Comparison of ENCODE assay signal across 8 cellular contexts in the genomic region with DNA sequence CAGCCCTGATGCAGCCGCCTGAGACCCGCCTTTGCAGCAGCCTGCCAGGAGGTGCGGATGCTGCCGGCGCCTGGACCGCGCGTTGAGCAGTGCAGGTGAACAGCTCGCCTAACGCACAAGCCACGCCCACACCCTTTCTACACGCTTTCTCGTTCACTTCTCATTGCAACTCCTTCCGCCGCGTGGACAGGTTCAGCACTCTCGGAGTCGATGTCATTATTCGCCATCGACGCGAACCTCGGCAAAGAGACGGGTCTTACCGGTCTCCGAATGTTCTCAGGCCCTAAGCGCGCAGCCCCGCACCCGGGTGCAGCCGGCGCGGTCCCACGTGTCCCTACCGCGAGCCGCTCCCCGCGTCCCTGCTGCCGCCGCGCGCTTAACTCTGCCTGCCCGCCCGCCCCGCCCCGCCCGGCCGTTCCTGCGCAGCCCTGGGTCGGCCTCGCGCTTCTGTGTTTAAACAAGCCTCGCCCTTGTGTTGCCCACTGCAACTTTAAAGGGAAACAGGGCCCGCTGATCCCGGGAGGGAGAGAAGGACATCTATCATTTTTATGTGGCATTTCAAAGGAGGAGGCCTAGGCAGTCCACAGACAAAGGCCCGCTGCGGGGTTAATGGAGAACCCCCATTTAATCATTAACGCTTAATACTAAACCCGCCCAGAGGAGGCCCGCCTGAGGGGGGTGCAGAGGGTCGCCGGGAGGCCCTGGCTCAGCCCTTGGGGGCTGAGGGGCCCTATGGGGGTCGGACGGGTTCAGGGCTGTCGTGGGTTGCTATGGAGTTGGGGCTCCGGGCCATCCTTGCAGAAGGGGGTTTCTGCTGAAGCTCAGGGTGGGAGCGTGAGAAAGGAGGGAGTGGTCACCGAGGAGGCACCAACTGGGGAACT.
DNase-seq lines count a peak whose midpoint lies in the region; ATAC-seq, FAIRE-seq and TF ChIP-seq lines count a peak whose summit lies in the region.

No MANE protein-coding gene starts in this region.

- H3K36me3 ChIP-seq in brain microvascular endothelial cell (replicated peaks) (no peaks in the 10 kb centered on the region), HepG2 (replicated peaks in 1 of 2; ENCODE audit: control insufficient read depth in 1 of 2, insufficient read depth in 2 of 2, low read length in 2 of 2) (no peaks in the 10 kb centered on the region)

- intact Hi-C loops in HepG2 (cut with micrococcal nuclease; ENCODE audit: unreplicated experiment) = no loop called here

- in situ Hi-C loops in brain microvascular endothelial cell (cut with HindIII; ENCODE audit: low pct_ligation_motif_present, low sequenced_read_pairs) = no loop called here
- in situ Hi-C loops in HepG2 (cut with HindIII; ENCODE audit: extremely low pct_ligation_motif_present, low pct_unique_long_range_greater_than_20kb) = no loop called here

- H3K79me2 ChIP-seq in HepG2 (ENCODE audit: insufficient read depth, low read length) = no peaks in the 10 kb centered on the region

- no peaks in the 10 kb centered on the region for H3K9me3 ChIP-seq in HepG2 (ENCODE audit: low read length)

- BruUV-seq in HepG2 (replicated peaks; lab: Mats Ljungman, UMichigan) = no TSS peak

- POLR2A ChIA-PET in HepG2 (lab: Yijun Ruan, JAX) = no interaction called here

- peak overlapping the region; percentile 88 for H3K4me2 ChIP-seq in HepG2 (ENCODE audit: low read depth, low read length)

- FAIRE-seq in HepG2 (lab: Jason Lieb, UNC) = no peak

- TF ChIP-seq CTCF in brain microvascular endothelial cell (IDR thresholded peaks at IDR 0.05; ENCODE audit: low read depth, low read length, missing control alignments) (no peak), HepG2 (CRISPR knock-in tag; IDR thresholded peaks at IDR 0.05) (no peak)

- no peaks in the 10 kb centered on the region for H4K20me1 ChIP-seq in HepG2 (ENCODE audit: insufficient read depth, low read length)

- H3K27ac ChIP-seq in brain microvascular endothelial cell = no peak overlapping the region
- H3K27ac ChIP-seq in HepG2 (ENCODE audit: extremely low read length, insufficient read depth, low read length) = no peak overlapping the region

- no peak for TF ChIP-seq POLR2A in HepG2 (IDR thresholded peaks at IDR 0.05; ENCODE audit: insufficient read depth in 1 of 2, low read depth in 2 of 2, low read length in 2 of 2)

- CTCF ChIA-PET in HepG2 (lab: Yijun Ruan, JAX; ENCODE audit: low intra/inter-chr PET ratio, low total read pairs) = no interaction called here

- H3K27me3 ChIP-seq in brain microvascular endothelial cell (replicated peaks) = peaks cover 8% of the 10 kb centered on the region
- H3K27me3 ChIP-seq in HepG2 (ENCODE audit: control insufficient read depth in 1 of 2, insufficient read depth in 2 of 2, low read length in 2 of 2) = peaks cover 6 to 27% of the 10 kb centered on the region in 2 experiments

- H3K9ac ChIP-seq in HepG2 (ENCODE audit: insufficient read depth, low read depth, low read length) = no peak overlapping the region

- no peak overlapping the region for H3K4me3 ChIP-seq in brain microvascular endothelial cell (ENCODE audit: low read depth, low read length)
- peak overlapping the region in 2 of 3 experiments; percentile 36 to 68; a peak in 4 of 6 replicates for H3K4me3 ChIP-seq in HepG2 (replicated peaks in 1 of 3; ENCODE audit: insufficient read depth in 1 of 3, low read depth in 2 of 3, low read length in 3 of 3)

- DNase-seq in DMS153 (lab: John Stamatoyannopoulos, UW) (peak; percentile 74), NCI-H187 treated with DMSO at 0.1 percent for 48 hours (lab: John Stamatoyannopoulos, UW) (peak; percentile 21), brain microvascular endothelial cell (peak; percentile 2), HepG2 (ENCODE audit: low spot score) (peak; percentile 16), NCI-H226 (no peak)
- DNase-seq in stimulated activated CD8-positive, alpha-beta memory T cell treated with anti-CD3 and anti-CD28 coated beads, Interleukin-4, amount 100 ng/mL, for 48 hours = peak; percentile 32

- no peak for TF ChIP-seq EP300 in HepG2 (IDR thresholded peaks at IDR 0.05; ENCODE audit: low read depth in 2 of 2, low read length in 2 of 2)
- no peak for TF ChIP-seq EP300 in HepG2 (CRISPR knock-in tag; IDR thresholded peaks at IDR 0.05; ENCODE audit: borderline replicate concordance)

- no peak overlapping the region for H2AFZ ChIP-seq in HepG2 (ENCODE audit: low read length)

- ATAC-seq in HepG2 (peak; percentile 82), GM19328 (IDR thresholded peaks at IDR 0.05; ENCODE audit: unreplicated experiment) (no peak), GM21515 (IDR thresholded peaks at IDR 0.05; ENCODE audit: unreplicated experiment) (no peak)

- peaks cover 11% of the 10 kb centered on the region for H3K4me1 ChIP-seq in HepG2 (ENCODE audit: insufficient read depth, low read length)

- TF ChIP-seq RAD21 in HepG2 (CRISPR knock-in tag; IDR thresholded peaks at IDR 0.05) = no peak

- WGBS in HepG2 (ENCODE audit: low lambda C conversion rate) = 2% methylated on average over 31 of the region's 69 CpGs

TF ChIP-seq in HepG2, 621 proteins besides CTCF, POLR2A, EP300 and RAD21 (continues in another document):
- TF ChIP-seq ZNF317 (CRISPR knock-in tag; IDR thresholded peaks at IDR 0.05) (no peak), KDM6A (CRISPR knock-in tag; IDR thresholded peaks at IDR 0.05; ENCODE audit: low read depth) (no peak), ZNF124 (CRISPR knock-in tag; IDR thresholded peaks at IDR 0.05) (no peak), SP2 (CRISPR knock-in tag; IDR thresholded peaks at IDR 0.05) (0 out of 2 replicates have a peak, but pooled peaks have one; percentile 31), HNRNPK (IDR thresholded peaks at IDR 0.05; ENCODE audit: low read depth, low read length, poor library complexity, severe bottlenecking) (no peak), ZNF484 (CRISPR knock-in tag; IDR thresholded peaks at IDR 0.05; ENCODE audit: borderline replicate concordance, low read depth) (no peak), ZNF501 (CRISPR knock-in tag; IDR thresholded peaks at IDR 0.05) (0 out of 2 replicates have a peak, but pooled peaks have one; percentile 30)
- TF ChIP-seq, protein P1, sequence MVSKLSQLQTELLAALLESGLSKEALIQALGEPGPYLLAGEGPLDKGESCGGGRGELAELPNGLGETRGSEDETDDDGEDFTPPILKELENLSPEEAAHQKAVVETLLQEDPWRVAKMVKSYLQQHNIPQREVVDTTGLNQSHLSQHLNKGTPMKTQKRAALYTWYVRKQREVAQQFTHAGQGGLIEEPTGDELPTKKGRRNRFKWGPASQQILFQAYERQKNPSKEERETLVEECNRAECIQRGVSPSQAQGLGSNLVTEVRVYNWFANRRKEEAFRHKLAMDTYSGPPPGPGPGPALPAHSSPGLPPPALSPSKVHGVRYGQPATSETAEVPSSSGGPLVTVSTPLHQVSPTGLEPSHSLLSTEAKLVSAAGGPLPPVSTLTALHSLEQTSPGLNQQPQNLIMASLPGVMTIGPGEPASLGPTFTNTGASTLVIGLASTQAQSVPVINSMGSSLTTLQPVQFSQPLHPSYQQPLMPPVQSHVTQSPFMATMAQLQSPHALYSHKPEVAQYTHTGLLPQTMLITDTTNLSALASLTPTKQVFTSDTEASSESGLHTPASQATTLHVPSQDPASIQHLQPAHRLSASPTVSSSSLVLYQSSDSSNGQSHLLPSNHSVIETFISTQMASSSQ (IDR thresholded peaks at IDR 0.05; ENCODE audit: low read depth) = 0 out of 2 replicates have a peak, but pooled peaks have one; percentile 23
- TF ChIP-seq, protein P1 (CRISPR knock-in tag; IDR thresholded peaks at IDR 0.05; ENCODE audit: borderline replicate concordance) = no peak
